In the genomic region with DNA sequence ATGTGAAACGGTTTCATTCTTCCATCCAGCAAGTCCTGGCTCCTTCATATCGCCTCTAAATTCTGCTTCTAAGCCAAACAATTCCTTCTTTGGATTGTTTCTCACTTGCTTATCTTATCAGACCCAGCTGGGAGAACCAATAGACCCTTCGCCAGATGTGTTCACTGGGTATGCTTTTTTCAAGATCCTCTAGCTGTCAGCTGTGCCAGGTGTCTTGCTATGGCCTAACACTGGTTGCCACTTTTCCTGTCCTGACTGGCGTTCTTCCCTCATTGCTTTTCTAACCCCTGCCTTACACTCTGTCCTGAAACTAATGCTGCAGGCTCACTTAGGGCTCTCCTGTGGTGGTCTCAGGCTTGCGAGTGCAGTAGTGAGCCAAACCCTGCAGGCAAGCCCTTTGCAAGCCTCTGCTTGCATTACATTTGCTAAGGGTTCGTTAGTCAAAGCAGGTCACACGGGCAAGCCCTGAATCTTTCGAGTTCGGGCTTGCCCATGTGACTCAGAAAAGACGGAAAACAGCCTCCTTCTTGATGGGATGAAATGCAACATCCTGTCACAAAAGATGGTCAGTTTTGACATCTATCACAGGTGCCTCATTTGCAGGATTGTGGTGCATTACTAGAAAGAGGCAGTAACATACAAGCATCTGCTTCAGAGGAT, we compare ENCODE assay signal across 24 cellular contexts.
DNase-seq lines count a peak whose midpoint lies in the region; ATAC-seq, FAIRE-seq and TF ChIP-seq lines count a peak whose summit lies in the region.
"Had no signal": no experiment of that assay in that cellular context is flagged by ENCODE, and none has a peak within 500 bp of the region (broad histone marks: within the 10 kb centered on the region; RNA-seq: fewer than 3 reads in every experiment).

No MANE protein-coding gene starts in this region.

- no TSS peak for BruUV-seq in HepG2 (replicated peaks; lab: Mats Ljungman, UMichigan)

- no peak overlapping the region for H3K27ac ChIP-seq in HepG2 (ENCODE audit: extremely low read length, insufficient read depth, low read length)
- no peak overlapping the region for H3K27ac ChIP-seq in right lobe of liver
- H3K27ac ChIP-seq in endodermal cell (ENCODE audit: low read depth, low read length) = no peak overlapping the region
- H3K27ac ChIP-seq in right cardiac atrium (ENCODE audit: low read length) = no peak overlapping the region
- H3K27ac ChIP-seq in adrenal gland = no peak overlapping the region
- H3K27ac ChIP-seq in gastroesophageal sphincter = no peak overlapping the region
- H3K27ac ChIP-seq: A549, testis, vagina had no signal

- no peaks in the 10 kb centered on the region for H3K79me2 ChIP-seq in HepG2 (ENCODE audit: insufficient read depth, low read length)

- TF ChIP-seq CTCF in HepG2 (CRISPR knock-in tag; IDR thresholded peaks at IDR 0.05) (no peak), right lobe of liver (IDR thresholded peaks at IDR 0.05) (no peak), endodermal cell (conservative IDR thresholded peaks at IDR 0.05) (no peak), adrenal gland (IDR thresholded peaks at IDR 0.05) (no peak), gastroesophageal sphincter (IDR thresholded peaks at IDR 0.05) (no peak)

- H3K9me3 Mint-ChIP-seq in endodermal cell = peaks cover 2% of the 10 kb centered on the region
- H3K9me3 Mint-ChIP-seq: activated CD4-positive, alpha-beta T cell treated with anti-CD3 and anti-CD28 coated beads, Interleukin-2, amount 10 ng/mL, durations not matched to agents 24 days and 14 days had no signal

- peak overlapping the region; percentile 11 for H2AFZ ChIP-seq in HepG2 (ENCODE audit: low read length)

- H3K4me1 ChIP-seq in HepG2 (ENCODE audit: insufficient read depth, low read length) = no peaks in the 10 kb centered on the region
- no peaks in the 10 kb centered on the region for H3K4me1 ChIP-seq in right lobe of liver
- H3K4me1 ChIP-seq in endodermal cell (ENCODE audit: control insufficient read depth, insufficient read depth, low read length) = peaks cover 16% of the 10 kb centered on the region
- H3K4me1 ChIP-seq in right cardiac atrium (ENCODE audit: control insufficient read depth, insufficient read depth, low read length) = peaks cover 3% of the 10 kb centered on the region
- H3K4me1 ChIP-seq in adrenal gland (replicated peaks in 1 of 2) = no peaks in the 10 kb centered on the region
- H3K4me1 ChIP-seq in gastroesophageal sphincter = no peaks in the 10 kb centered on the region
- H3K4me1 ChIP-seq: A549, testis had no signal

- TF ChIP-seq POLR2A in HepG2 (IDR thresholded peaks at IDR 0.05; ENCODE audit: insufficient read depth in 1 of 2, low read depth in 2 of 2, low read length in 2 of 2) (no peak), right lobe of liver (IDR thresholded peaks at IDR 0.05) (no peak), adrenal gland (IDR thresholded peaks at IDR 0.05) (no peak), gastroesophageal sphincter (IDR thresholded peaks at IDR 0.05) (no peak)

- POLR2A ChIA-PET in HepG2 (lab: Yijun Ruan, JAX) = no interaction called here

- intact Hi-C loops in HepG2 (cut with micrococcal nuclease; ENCODE audit: unreplicated experiment) = no loop called here
- intact Hi-C loops in right lobe of liver (cut with DNase I) = no loop called here
- intact Hi-C loops in right cardiac atrium (cut with DNase I) = no loop called here
- intact Hi-C loops in adrenal gland (cut with DNase I) = no loop called here

- H3K27me3 ChIP-seq in HepG2 (ENCODE audit: control insufficient read depth in 1 of 2, insufficient read depth in 2 of 2, low read length in 2 of 2) (no peaks in the 10 kb centered on the region), right lobe of liver (no peaks in the 10 kb centered on the region), endodermal cell (ENCODE audit: control insufficient read depth, insufficient read depth, low read length, poor library complexity, severe bottlenecking) (no peaks in the 10 kb centered on the region), right cardiac atrium (ENCODE audit: control insufficient read depth, insufficient read depth) (no peaks in the 10 kb centered on the region), adrenal gland (no peaks in the 10 kb centered on the region), gastroesophageal sphincter (peaks cover 5% of the 10 kb centered on the region)
- H3K27me3 ChIP-seq: testis, vagina had no signal

- H3K9ac ChIP-seq in HepG2 (ENCODE audit: insufficient read depth, low read depth, low read length) (no peak overlapping the region), endodermal cell (ENCODE audit: extremely low read depth, low read length, poor library complexity, severe bottlenecking) (no peak overlapping the region)

- H3K36me3 ChIP-seq in HepG2 (replicated peaks in 1 of 2; ENCODE audit: control insufficient read depth in 1 of 2, insufficient read depth in 2 of 2, low read length in 2 of 2) (no peaks in the 10 kb centered on the region), right lobe of liver (no peaks in the 10 kb centered on the region), endodermal cell (ENCODE audit: control insufficient read depth, insufficient read depth, low read length) (no peaks in the 10 kb centered on the region), adrenal gland (replicated peaks in 1 of 2) (no peaks in the 10 kb centered on the region), gastroesophageal sphincter (no peaks in the 10 kb centered on the region)
- H3K36me3 ChIP-seq: vagina had no signal

- no peak for FAIRE-seq in HepG2 (lab: Jason Lieb, UNC)
- FAIRE-seq: A549 had no signal

- H3K27me3 Mint-ChIP-seq in endodermal cell (ENCODE audit: insufficient read depth) = peaks cover 3% of the 10 kb centered on the region
- H3K27me3 Mint-ChIP-seq: activated CD4-positive, alpha-beta T cell treated with anti-CD3 and anti-CD28 coated beads, Interleukin-2, amount 10 ng/mL, durations not matched to agents 24 days and 14 days; progenitor cell of endocrine pancreas had no signal

- TF ChIP-seq RAD21 in HepG2 (CRISPR knock-in tag; IDR thresholded peaks at IDR 0.05) = no peak

- 8% methylated on average over 10 of the region's 10 CpGs for WGBS in HepG2 (ENCODE audit: low lambda C conversion rate)
- 38% methylated on average over 10 of the region's 10 CpGs for WGBS in right lobe of liver (ENCODE audit: insufficient coverage, low coverage, low lambda C conversion rate, missing lambda C conversion rate)
- 81 to 83% methylated on average over 10 of the region's 10 CpGs for WGBS in endodermal cell (ENCODE audit: insufficient coverage in 1 of 2, insufficient read length in 1 of 2), 2 experiments
- WGBS in right cardiac atrium = 25% methylated on average over 10 of the region's 10 CpGs
- WGBS in adrenal gland, 4 donors = 60 to 68% (median 67%) methylated on average over 5 to 10 of the region's 10 CpGs
- WGBS in gastroesophageal sphincter (ENCODE audit: low coverage in 1 of 2), 2 donors = 20 to 50% methylated on average over 1 to 7 of the region's 10 CpGs

- in situ Hi-C loops in HepG2 (cut with HindIII; ENCODE audit: extremely low pct_ligation_motif_present, low pct_unique_long_range_greater_than_20kb) = no loop called here

- H3K4me3 Mint-ChIP-seq in endodermal cell = no peak overlapping the region
- H3K4me3 Mint-ChIP-seq: activated CD4-positive, alpha-beta T cell treated with anti-CD3 and anti-CD28 coated beads, Interleukin-2, amount 10 ng/mL, durations not matched to agents 24 days and 14 days; brain; CD4-positive, alpha-beta memory T cell; IgD-negative memory B cell had no signal

- peaks cover 20% of the 10 kb centered on the region for H3K4me1 Mint-ChIP-seq in endodermal cell
- H3K4me1 Mint-ChIP-seq: activated CD4-positive, alpha-beta T cell treated with anti-CD3 and anti-CD28 coated beads, Interleukin-2, amount 10 ng/mL, durations not matched to agents 24 days and 14 days; CD4-positive, alpha-beta memory T cell; IgD-negative memory B cell had no signal

- H3K27ac Mint-ChIP-seq in endodermal cell = no peak overlapping the region
- H3K27ac Mint-ChIP-seq: activated CD4-positive, alpha-beta T cell treated with anti-CD3 and anti-CD28 coated beads, Interleukin-2, amount 10 ng/mL, durations not matched to agents 24 days and 14 days; brain; CD4-positive, alpha-beta memory T cell; IgD-negative memory B cell; progenitor cell of endocrine pancreas had no signal

- DNase-seq in HepG2 (ENCODE audit: low spot score) (no peak), right lobe of liver (no peak), endodermal cell (peak; percentile 48), right cardiac atrium (peak in 1 of 3 donors; percentile 35), islet precursor cell (no peak), SIG-M5 treated with dmso at 0.1 percent for 504 hours (lab: John Stamatoyannopoulos, UW; ENCODE audit: unreplicated experiment) (no peak), adrenal gland (no peak)
- DNase-seq: activated CD4-positive, alpha-beta T cell treated with anti-CD3 and anti-CD28 coated beads, Interleukin-2, amount 10 ng/mL, durations not matched to agents 24 days and 14 days; activated naive CD4-positive, alpha-beta T cell treated with Interleukin-2 at 50 U/mL for 16 hours; activated T-cell treated with anti-CD3 and anti-CD28 coated beads, Interleukin-2, amount 50 U/mL, for 48 hours; AML-193; CD4-positive, alpha-beta memory T cell; H7; NCI-H1105; NCI-H2029; NCI-H345; stimulated activated naive CD4-positive, alpha-beta T cell treated with Interleukin-2 at 50 U/mL for 16 hours; testis had no signal

- H3K9me3 ChIP-seq in HepG2 (ENCODE audit: low read length) (no peaks in the 10 kb centered on the region), right lobe of liver (no peaks in the 10 kb centered on the region), endodermal cell (ENCODE audit: control insufficient read depth, low read length) (no peaks in the 10 kb centered on the region), right cardiac atrium (ENCODE audit: control insufficient read depth, low read length) (no peaks in the 10 kb centered on the region), adrenal gland (replicated peaks in 1 of 3) (no peaks in the 10 kb centered on the region), gastroesophageal sphincter (no peaks in the 10 kb centered on the region)
- H3K9me3 ChIP-seq: A549, testis, vagina had no signal

- H4K20me1 ChIP-seq in HepG2 (ENCODE audit: insufficient read depth, low read length) = no peaks in the 10 kb centered on the region

- no peak for ATAC-seq in HepG2
- ATAC-seq in right lobe of liver = no peak
- ATAC-seq in right cardiac atrium = peak; percentile 72 to 93
- ATAC-seq in gastroesophageal sphincter = no peak
- ATAC-seq: A549 had no signal

- H3K4me2 ChIP-seq in HepG2 (ENCODE audit: low read depth, low read length) = no peak overlapping the region
- H3K4me2 ChIP-seq: A549 had no signal

- TF ChIP-seq EP300 in HepG2 (IDR thresholded peaks at IDR 0.05; ENCODE audit: low read depth in 2 of 2, low read length in 2 of 2) (no peak), HepG2 (CRISPR knock-in tag; IDR thresholded peaks at IDR 0.05; ENCODE audit: borderline replicate concordance) (no peak), gastroesophageal sphincter (IDR thresholded peaks at IDR 0.05) (no peak)

- CTCF ChIA-PET in HepG2 (lab: Yijun Ruan, JAX; ENCODE audit: low intra/inter-chr PET ratio, low total read pairs) = no interaction called here

- H3K4me3 ChIP-seq in HepG2 (replicated peaks in 1 of 3; ENCODE audit: insufficient read depth in 1 of 3, low read depth in 2 of 3, low read length in 3 of 3) (no peak overlapping the region), right lobe of liver (no peak overlapping the region), endodermal cell (ENCODE audit: low read length) (no peak overlapping the region), right cardiac atrium (ENCODE audit: low read length) (no peak overlapping the region), adrenal gland (no peak overlapping the region), gastroesophageal sphincter (no peak overlapping the region)
- H3K4me3 ChIP-seq: A549, testis, vagina had no signal

- no peaks in the 10 kb centered on the region for H3K36me3 Mint-ChIP-seq in endodermal cell (ENCODE audit: low read depth)
- H3K36me3 Mint-ChIP-seq: brain; CD4-positive, alpha-beta memory T cell; IgD-negative memory B cell had no signal

Comparison
In these comparisons a context has a peak if more than half of its experiments do, and no peak if none do; other contexts are left out.
1. ATAC-seq: peak in right cardiac atrium (2 of 2); none in HepG2 (single experiment), right lobe of liver (0 of 4) and gastroesophageal sphincter (single experiment).